Comparison of ENCODE assay signal across 1 cellular context in the genomic region with DNA sequence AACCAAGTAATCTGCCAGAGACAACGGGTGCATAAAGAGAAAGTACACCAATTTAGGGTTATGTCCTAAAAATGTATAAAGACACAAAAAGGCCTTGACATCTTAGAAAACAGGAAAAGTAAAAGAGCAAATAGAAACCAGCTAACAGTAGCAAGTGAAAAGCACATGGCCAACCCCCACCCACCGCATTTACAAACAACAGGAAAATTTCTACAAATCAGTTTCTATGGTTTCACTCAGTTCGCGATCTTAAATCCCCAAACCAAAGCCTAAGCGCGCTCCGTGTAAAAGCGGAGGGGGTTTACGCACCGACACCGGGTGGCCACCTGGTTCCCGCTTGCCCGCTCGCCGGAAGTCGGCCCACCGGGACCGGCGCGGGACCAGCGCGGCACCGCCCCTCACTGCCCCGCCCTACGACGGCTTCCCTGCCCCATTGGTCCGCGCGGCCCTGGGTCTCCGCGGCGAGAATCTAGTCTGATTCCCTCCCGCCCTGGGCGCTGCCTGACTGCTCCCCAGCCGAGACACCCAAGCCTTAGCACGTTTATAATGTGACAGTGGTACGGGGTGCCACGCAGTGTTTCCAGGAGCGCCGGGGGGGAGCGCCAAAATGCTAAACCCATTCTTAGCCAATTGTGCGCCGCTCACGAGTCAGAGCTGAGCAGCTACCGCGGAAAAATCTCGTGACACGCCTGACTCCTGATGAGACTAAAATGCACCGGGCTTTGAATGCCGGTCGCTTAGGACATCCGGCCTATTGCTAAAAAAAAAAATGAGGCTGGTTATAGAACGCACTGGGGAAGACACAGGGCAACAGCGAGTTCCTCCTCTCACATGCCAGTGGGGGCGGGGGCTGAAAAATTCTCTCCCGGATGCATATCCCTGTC.
TF ChIP-seq lines count a peak whose summit lies in the region.

A gene (minus strand): TSS at position 362 of the 884 bp plus-strand sequence. CDS start 2,802 bp downstream, outside the sequence.

TF ChIP-seq in WTC11, 78 proteins besides CTCF, POLR2A, EP300 and RAD21 (continued from another document):
- TF ChIP-seq, protein P1, sequence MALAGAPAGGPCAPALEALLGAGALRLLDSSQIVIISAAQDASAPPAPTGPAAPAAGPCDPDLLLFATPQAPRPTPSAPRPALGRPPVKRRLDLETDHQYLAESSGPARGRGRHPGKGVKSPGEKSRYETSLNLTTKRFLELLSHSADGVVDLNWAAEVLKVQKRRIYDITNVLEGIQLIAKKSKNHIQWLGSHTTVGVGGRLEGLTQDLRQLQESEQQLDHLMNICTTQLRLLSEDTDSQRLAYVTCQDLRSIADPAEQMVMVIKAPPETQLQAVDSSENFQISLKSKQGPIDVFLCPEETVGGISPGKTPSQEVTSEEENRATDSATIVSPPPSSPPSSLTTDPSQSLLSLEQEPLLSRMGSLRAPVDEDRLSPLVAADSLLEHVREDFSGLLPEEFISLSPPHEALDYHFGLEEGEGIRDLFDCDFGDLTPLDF (CRISPR knock-in tag; IDR thresholded peaks at IDR 0.05): 0 out of 2 replicates have a peak, but pooled peaks have one; percentile 33
- 0 out of 2 replicates have a peak, but pooled peaks have one; percentile 55 for TF ChIP-seq KAT7 (CRISPR knock-in tag; IDR thresholded peaks at IDR 0.05; ENCODE audit: borderline replicate concordance)
- TF ChIP-seq, protein P2, sequence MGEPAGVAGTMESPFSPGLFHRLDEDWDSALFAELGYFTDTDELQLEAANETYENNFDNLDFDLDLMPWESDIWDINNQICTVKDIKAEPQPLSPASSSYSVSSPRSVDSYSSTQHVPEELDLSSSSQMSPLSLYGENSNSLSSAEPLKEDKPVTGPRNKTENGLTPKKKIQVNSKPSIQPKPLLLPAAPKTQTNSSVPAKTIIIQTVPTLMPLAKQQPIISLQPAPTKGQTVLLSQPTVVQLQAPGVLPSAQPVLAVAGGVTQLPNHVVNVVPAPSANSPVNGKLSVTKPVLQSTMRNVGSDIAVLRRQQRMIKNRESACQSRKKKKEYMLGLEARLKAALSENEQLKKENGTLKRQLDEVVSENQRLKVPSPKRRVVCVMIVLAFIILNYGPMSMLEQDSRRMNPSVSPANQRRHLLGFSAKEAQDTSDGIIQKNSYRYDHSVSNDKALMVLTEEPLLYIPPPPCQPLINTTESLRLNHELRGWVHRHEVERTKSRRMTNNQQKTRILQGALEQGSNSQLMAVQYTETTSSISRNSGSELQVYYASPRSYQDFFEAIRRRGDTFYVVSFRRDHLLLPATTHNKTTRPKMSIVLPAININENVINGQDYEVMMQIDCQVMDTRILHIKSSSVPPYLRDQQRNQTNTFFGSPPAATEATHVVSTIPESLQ (CRISPR knock-in tag; IDR thresholded peaks at IDR 0.05): no peak
- TF ChIP-seq, protein P3, sequence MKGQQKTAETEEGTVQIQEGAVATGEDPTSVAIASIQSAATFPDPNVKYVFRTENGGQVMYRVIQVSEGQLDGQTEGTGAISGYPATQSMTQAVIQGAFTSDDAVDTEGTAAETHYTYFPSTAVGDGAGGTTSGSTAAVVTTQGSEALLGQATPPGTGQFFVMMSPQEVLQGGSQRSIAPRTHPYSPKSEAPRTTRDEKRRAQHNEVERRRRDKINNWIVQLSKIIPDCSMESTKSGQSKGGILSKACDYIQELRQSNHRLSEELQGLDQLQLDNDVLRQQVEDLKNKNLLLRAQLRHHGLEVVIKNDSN (CRISPR knock-in tag; IDR thresholded peaks at IDR 0.05): peak; percentile 4; the same call in 1 of the 2 replicates
